ENCODE assay signal across 9 cellular contexts in genomic region chr7:1368682-1369571, GRCh38.
A peak's percentile ranks its signal among the peaks of the same experiment; 100 is the strongest.
DNase-seq lines count a peak whose midpoint lies in the region; ATAC-seq and TF ChIP-seq lines count a peak whose summit lies in the region.
"Had no signal": no experiment of that assay in that cellular context is flagged by ENCODE, and none has a peak within 500 bp of the region (broad histone marks: within the 10 kb centered on the region; RNA-seq: fewer than 3 reads in every experiment).

No MANE protein-coding gene starts in this region.

- no peak overlapping the region for H3K27ac ChIP-seq in naive thymus-derived CD4-positive, alpha-beta T cell (ENCODE audit: low read depth, low read length)
- H3K27ac ChIP-seq: thoracic aorta had no signal

- no peaks in the 10 kb centered on the region for H3K4me1 Mint-ChIP-seq in activated CD8-positive, alpha-beta memory T cell treated with anti-CD3 and anti-CD28 coated beads, Interleukin-2, amount 10 ng/mL, durations not matched to agents 7 days and 5 days
- peaks cover 0 to 5% (median 0%) of the 10 kb centered on the region in 7 donors for H3K4me1 Mint-ChIP-seq in naive thymus-derived CD4-positive, alpha-beta T cell

- no peaks in the 10 kb centered on the region for H3K36me3 ChIP-seq in naive thymus-derived CD4-positive, alpha-beta T cell (ENCODE audit: control insufficient read depth in 2 of 3, insufficient read depth in 3 of 3, low read length in 3 of 3)
- H3K36me3 ChIP-seq: thoracic aorta had no signal

- CTCF ChIA-PET in activated CD8-positive, alpha-beta memory T cell treated with anti-CD3 and anti-CD28 coated beads, Interleukin-2, amount 10 ng/mL, durations not matched to agents 7 days and 5 days (lab: Charles Lee), result no interaction called here
- CTCF ChIA-PET in naive thymus-derived CD4-positive, alpha-beta T cell (lab: Charles Lee), result no interaction called here

- no peak for DNase-seq in GM12864 (ENCODE audit: low read depth)
- DNase-seq in NCI-H1417 (lab: John Stamatoyannopoulos, UW), result peak in 2 of 3 experiments; percentile 69 to 80
- DNase-seq in activated CD8-positive, alpha-beta memory T cell treated with anti-CD3 and anti-CD28 coated beads, Interleukin-2, amount 10 ng/mL, durations not matched to agents 7 days and 5 days, result peak; percentile 45
- DNase-seq in naive thymus-derived CD4-positive, alpha-beta T cell, result peak in 2 of 9 donors; percentile 3 to 42
- no peak for DNase-seq in foreskin melanocyte
- DNase-seq in pons (ENCODE audit: low spot score), result no peak
- DNase-seq in posterior vena cava (ENCODE audit: low spot score), result no peak
- DNase-seq in RKO (ENCODE audit: low spot score), result no peak

- intact Hi-C loops in naive thymus-derived CD4-positive, alpha-beta T cell (cut with micrococcal nuclease), result loop anchor here in 1 of 2 donors (1.0 to 2.0 kb wide), 2 partner anchors 44 to 90 kb away; partner anchors contain the start of gene MICALL2
- intact Hi-C loops in posterior vena cava (cut with DNase I), result no loop called here

- H3K4me1 ChIP-seq in naive thymus-derived CD4-positive, alpha-beta T cell (ENCODE audit: control insufficient read depth in 2 of 2, insufficient read depth in 2 of 2, low read length in 2 of 2), result no peaks in the 10 kb centered on the region

- no peak overlapping the region for H3K27ac Mint-ChIP-seq in activated CD8-positive, alpha-beta memory T cell treated with anti-CD3 and anti-CD28 coated beads, Interleukin-2, amount 10 ng/mL, durations not matched to agents 7 days and 5 days
- H3K27ac Mint-ChIP-seq in naive thymus-derived CD4-positive, alpha-beta T cell, result no peak overlapping the region

- H3K27me3 ChIP-seq in naive thymus-derived CD4-positive, alpha-beta T cell (ENCODE audit: control insufficient read depth in 2 of 2, insufficient read depth in 2 of 2, low read length in 2 of 2), result no peaks in the 10 kb centered on the region

- TF ChIP-seq CTCF in GM12864 (IDR thresholded peaks at IDR 0.05; ENCODE audit: low read depth, low read length, missing control alignments), result peak; percentile 23

- ATAC-seq in activated CD8-positive, alpha-beta memory T cell treated with anti-CD3 and anti-CD28 coated beads, Interleukin-2, amount 10 ng/mL, durations not matched to agents 7 days and 5 days, result peak; percentile 63
- peak; percentile 45 for ATAC-seq in naive thymus-derived CD4-positive, alpha-beta T cell

- POLR2A ChIA-PET in naive thymus-derived CD4-positive, alpha-beta T cell (lab: Charles Lee), result no interaction called here

- no peak overlapping the region for H3K4me3 Mint-ChIP-seq in activated CD8-positive, alpha-beta memory T cell treated with anti-CD3 and anti-CD28 coated beads, Interleukin-2, amount 10 ng/mL, durations not matched to agents 7 days and 5 days
- peak overlapping the region in 5 of 10 donors; percentile 12 to 43 (median 14) for H3K4me3 Mint-ChIP-seq in naive thymus-derived CD4-positive, alpha-beta T cell

- no peak overlapping the region for H3K4me3 ChIP-seq in GM12864 (ENCODE audit: low read depth, low read length)
- no peak overlapping the region for H3K4me3 ChIP-seq in naive thymus-derived CD4-positive, alpha-beta T cell (ENCODE audit: low read length)
- H3K4me3 ChIP-seq: thoracic aorta had no signal

- H3K9me3 ChIP-seq in naive thymus-derived CD4-positive, alpha-beta T cell (ENCODE audit: control insufficient read depth in 2 of 3, low read length in 3 of 3), result peaks cover 0 to 11% (median 0%) of the 10 kb centered on the region in 3 experiments

- peaks cover 24% of the 10 kb centered on the region for H3K27me3 Mint-ChIP-seq in activated CD8-positive, alpha-beta memory T cell treated with anti-CD3 and anti-CD28 coated beads, Interleukin-2, amount 10 ng/mL, durations not matched to agents 7 days and 5 days
- H3K27me3 Mint-ChIP-seq in naive thymus-derived CD4-positive, alpha-beta T cell, result peaks cover 33 to 68% (median 39%) of the 10 kb centered on the region in 5 donors

- H3K36me3 Mint-ChIP-seq in activated CD8-positive, alpha-beta memory T cell treated with anti-CD3 and anti-CD28 coated beads, Interleukin-2, amount 10 ng/mL, durations not matched to agents 7 days and 5 days, result no peaks in the 10 kb centered on the region
- H3K36me3 Mint-ChIP-seq in naive thymus-derived CD4-positive, alpha-beta T cell, result peaks cover 0 to 6% (median 0%) of the 10 kb centered on the region in 5 donors

- H3K9me3 Mint-ChIP-seq in activated CD8-positive, alpha-beta memory T cell treated with anti-CD3 and anti-CD28 coated beads, Interleukin-2, amount 10 ng/mL, durations not matched to agents 7 days and 5 days (ENCODE audit: low read depth), result no peaks in the 10 kb centered on the region
- H3K9me3 Mint-ChIP-seq in naive thymus-derived CD4-positive, alpha-beta T cell, result peaks cover 0 to 19% (median 5%) of the 10 kb centered on the region in 11 donors

Comparison
In these comparisons a context has a peak if more than half of its experiments do, and no peak if none do; other contexts are left out.
1. DNase-seq: peak in NCI-H1417 (2 of 3) and activated CD8-positive, alpha-beta memory T cell treated with anti-CD3 and anti-CD28 coated beads, Interleukin-2, amount 10 ng/mL, durations not matched to agents 7 days and 5 days (single experiment); none in GM12864 (single experiment), foreskin melanocyte (single experiment), pons (single experiment), posterior vena cava (single experiment) and RKO (single experiment).